16 cellular contexts compared by ENCODE assay signal in the genomic region with DNA sequence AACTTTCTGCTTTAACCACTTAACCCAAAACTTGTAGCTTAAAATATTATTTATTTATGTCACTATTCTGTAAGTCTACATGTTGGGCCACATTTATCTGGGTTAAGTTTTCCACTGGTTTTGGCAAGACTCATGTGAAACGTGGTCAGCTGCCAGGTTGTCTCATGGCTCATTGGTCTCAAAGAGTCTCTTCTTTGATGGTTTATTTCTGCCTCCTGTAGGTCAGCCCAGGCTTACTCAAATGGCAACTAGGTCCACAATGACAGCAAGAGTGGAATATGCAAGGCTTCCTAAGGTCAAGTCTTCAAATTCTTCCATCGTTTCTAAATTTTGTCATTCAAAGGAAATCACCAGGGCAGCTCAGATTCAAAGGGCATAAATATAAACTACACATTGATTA.
DNase-seq lines count a peak whose midpoint lies in the region; ATAC-seq and TF ChIP-seq lines count a peak whose summit lies in the region.
"Had no signal": no experiment of that assay in that cellular context is flagged by ENCODE, and none has a peak within 500 bp of the region (broad histone marks: within the 10 kb centered on the region; RNA-seq: fewer than 3 reads in every experiment).

No MANE protein-coding gene starts in this region.

- ATAC-seq in left lung = no peak
- ATAC-seq in SK-N-SH treated with all-trans-retinoic acid at 6 μM for 48 hours = no peak
- ATAC-seq: T-cell had no signal

- intact Hi-C loops in sigmoid colon (cut with DNase I) = no loop called here
- intact Hi-C loops in left lung (cut with DNase I) = no loop called here

- peak; percentile 35 for TF ChIP-seq CTCF in epithelial cell of proximal tubule (conservative IDR thresholded peaks at IDR 0.05; ENCODE audit: low read depth, low read length)
- no peak for TF ChIP-seq CTCF in nephron (IDR thresholded peaks at IDR 0.05; ENCODE audit: unreplicated experiment in 3 of 3)
- TF ChIP-seq CTCF in sigmoid colon (IDR thresholded peaks at IDR 0.05) = no peak
- no peak for TF ChIP-seq CTCF in left lung (IDR thresholded peaks at IDR 0.05)

- no peaks in the 10 kb centered on the region for H3K9me3 ChIP-seq in sigmoid colon
- no peaks in the 10 kb centered on the region for H3K9me3 ChIP-seq in left lung

- in situ Hi-C loops in SK-MEL-5 (cut with HindIII; ENCODE audit: low pct_unique_long_range_greater_than_20kb, low sequenced_read_pairs) = no loop called here

- H3K4me3 ChIP-seq in epithelial cell of proximal tubule (ENCODE audit: low read depth, low read length) (no peak overlapping the region), sigmoid colon (no peak overlapping the region), left lung (no peak overlapping the region)

- peaks cover 2% of the 10 kb centered on the region for H3K9me3 Mint-ChIP-seq in nephron

- H3K4me3 Mint-ChIP-seq in nephron = no peak overlapping the region
- H3K4me3 Mint-ChIP-seq: CD4-positive, alpha-beta memory T cell; T-cell had no signal

- DNase-seq in MV-4-11 (lab: John Stamatoyannopoulos, UW) = peak; percentile 31
- DNase-seq in SK-MEL-5 (ENCODE audit: low read depth, low spot score) = peak; percentile 53
- DNase-seq in epithelial cell of proximal tubule (ENCODE audit: low read depth) = no peak
- DNase-seq in sigmoid colon = no peak
- DNase-seq in left lung = no peak
- DNase-seq in NCI-H1694 treated with DMSO at 0.1 percent for 48 hours (lab: John Stamatoyannopoulos, UW) = no peak
- DNase-seq: CD4-positive, alpha-beta memory T cell; DND-41; GDM1; KG1; NCI-H146; NCI-H226; NCI-H526 treated with DMSO at 0.1 percent for 48 hours; T-cell had no signal

- H3K27ac ChIP-seq in sigmoid colon (no peak overlapping the region), left lung (no peak overlapping the region)

- no peaks in the 10 kb centered on the region for H3K36me3 Mint-ChIP-seq in nephron (ENCODE audit: low read depth)
- H3K36me3 Mint-ChIP-seq: CD4-positive, alpha-beta memory T cell; T-cell had no signal

- H3K27me3 Mint-ChIP-seq in nephron (ENCODE audit: low read depth) = no peaks in the 10 kb centered on the region
- H3K27me3 Mint-ChIP-seq: CD4-positive, alpha-beta memory T cell; T-cell had no signal

- H3K4me1 ChIP-seq in sigmoid colon (no peaks in the 10 kb centered on the region), left lung (no peaks in the 10 kb centered on the region)

- no peak for TF ChIP-seq POLR2A in sigmoid colon (IDR thresholded peaks at IDR 0.05)

- H3K36me3 ChIP-seq in sigmoid colon (no peaks in the 10 kb centered on the region), left lung (no peaks in the 10 kb centered on the region)

- TF ChIP-seq EP300 in sigmoid colon (IDR thresholded peaks at IDR 0.05) = no peak

- H3K27ac Mint-ChIP-seq in nephron = peak overlapping the region in 2 of 3 experiments; percentile 24 to 44
- H3K27ac Mint-ChIP-seq: CD4-positive, alpha-beta memory T cell; T-cell had no signal

- H3K27me3 ChIP-seq in sigmoid colon (no peaks in the 10 kb centered on the region), left lung (no peaks in the 10 kb centered on the region)

- WGBS in sigmoid colon, 2 donors = 55 to 72% methylated on average over 2 of the region's 2 CpGs

- peaks cover 10% of the 10 kb centered on the region for H3K4me1 Mint-ChIP-seq in nephron
- H3K4me1 Mint-ChIP-seq: CD4-positive, alpha-beta memory T cell; T-cell had no signal

TF ChIP-seq in SK-N-SH treated with all-trans-retinoic acid at 6 μM for 48 hours, 23 proteins besides CTCF, POLR2A, EP300 and RAD21:
- TF ChIP-seq ARNTL (CRISPR knock-in tag; IDR thresholded peaks at IDR 0.05; ENCODE audit: borderline replicate concordance, low read depth) (no peak), TCF4 (CRISPR knock-in tag; IDR thresholded peaks at IDR 0.05; ENCODE audit: borderline replicate concordance) (no peak)

Comparison
In these comparisons a context has a peak if more than half of its experiments do, and no peak if none do; other contexts are left out.
1. DNase-seq: peak in MV-4-11 (single experiment) and SK-MEL-5 (single experiment); none in epithelial cell of proximal tubule (single experiment), sigmoid colon (single experiment), left lung (0 of 2) and NCI-H1694 treated with DMSO at 0.1 percent for 48 hours (single experiment).